ENCODE assay signal across 25 cellular contexts in the genomic region with DNA sequence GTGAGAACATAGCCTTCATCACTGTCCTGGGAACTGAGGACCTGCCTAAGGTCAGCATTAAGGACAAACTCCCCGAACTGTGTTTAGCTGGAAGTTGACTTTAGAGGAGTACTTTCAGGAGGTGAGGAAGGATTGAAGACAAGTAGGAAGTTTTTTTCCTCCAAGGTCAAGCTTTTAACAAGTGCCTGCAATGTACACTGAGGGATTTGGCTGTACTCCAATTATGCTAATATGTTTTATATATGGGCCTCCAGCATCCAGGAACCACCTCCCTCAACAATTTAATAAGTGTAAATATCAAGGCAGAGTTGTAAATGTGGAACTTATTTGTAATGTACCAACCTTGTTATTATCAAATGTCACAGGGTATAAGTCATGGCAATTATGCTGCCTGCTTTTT.
"Had no signal": no experiment of that assay in that cellular context is flagged by ENCODE, and none has a peak within 500 bp of the region (broad histone marks: within the 10 kb centered on the region; RNA-seq: fewer than 3 reads in every experiment).

No MANE protein-coding gene starts in this region.

- ATAC-seq: activated CD4-positive, alpha-beta T cell treated with anti-CD3 and anti-CD28 coated beads for 36 hours; activated T-cell treated with anti-CD3 and anti-CD28 coated beads, Interleukin-2, amount 50 U/mL, for 72 hours; Panc1; Right ventricle myocardium inferior had no signal

- DNase-seq: activated CD4-positive, alpha-beta memory T cell treated with anti-CD3 and anti-CD28 coated beads, Interleukin-2, amount 10 ng/mL, durations not matched to agents 7 days and 5 days; activated CD4-positive, alpha-beta T cell treated with anti-CD3 and anti-CD28 coated beads for 36 hours; activated CD4-positive, alpha-beta T cell treated with anti-CD3 and anti-CD28 coated beads, Interleukin-2, amount 50 U/mL, for 1 hour; activated CD8-positive, alpha-beta memory T cell treated with anti-CD3 and anti-CD28 coated beads, Interleukin-2, amount 50 U/mL, for 4 hours; activated gamma-delta T cell treated with Interleukin-2 at 50 U/mL for 16 hours; activated naive CD4-positive, alpha-beta T cell treated with anti-CD3 and anti-CD28 coated beads, Interleukin-2, amount 10 ng/mL, durations not matched to agents 7 days and 5 days; activated naive CD8-positive, alpha-beta T cell treated with anti-CD3 and anti-CD28 coated beads for 36 hours; activated T-cell treated with anti-CD3 and anti-CD28 coated beads, Interleukin-2, amount 50 U/mL, for 72 hours; brain microvascular endothelial cell; MG63; MV-4-11; NCI-H146; NCI-H1930; NCI-H226; NCI-H524; NCI-H748 treated with DMSO at 0.1 percent for 48 hours; OCI-M1; RPMI8226; SK-N-SH; T-helper 1 cell had no signal

- H3K4me3 ChIP-seq: cardiac muscle cell, MG63 had no signal

- H3K9ac ChIP-seq: KMS-11, SK-N-SH had no signal

- H3K27me3 ChIP-seq: brain microvascular endothelial cell, cardiac muscle cell, MG63 had no signal

- H3K27ac ChIP-seq: brain microvascular endothelial cell, cardiac muscle cell, KMS-11, VCaP had no signal

- H3K36me3 ChIP-seq: brain microvascular endothelial cell, cardiac muscle cell, MG63 had no signal

- H3K4me2 ChIP-seq: KMS-11, SK-N-SH had no signal

- H3K9me3 ChIP-seq: MG63, SK-N-SH had no signal
